Comparison of ENCODE assay signal across 16 cellular contexts in the genomic region with DNA sequence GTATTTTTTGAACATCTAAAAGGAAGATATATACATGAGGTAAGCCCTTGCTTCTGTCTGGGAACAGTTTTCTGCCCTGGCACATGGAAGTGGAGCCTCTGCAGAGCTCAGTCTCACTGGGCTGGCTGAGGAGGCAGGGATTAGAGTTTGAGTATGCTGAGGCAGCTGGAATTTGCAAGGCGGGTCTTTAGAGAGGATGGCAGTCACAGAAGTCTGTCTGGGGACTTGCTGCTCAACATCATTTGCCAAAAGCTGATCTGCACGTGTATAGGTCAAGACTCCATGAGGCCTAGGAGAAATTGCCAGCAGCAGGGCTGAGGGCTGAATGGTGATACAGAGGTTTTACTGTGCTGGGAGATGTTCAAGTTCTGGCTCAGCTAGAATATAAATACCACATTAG.
DNase-seq lines count a peak whose midpoint lies in the region; ATAC-seq and TF ChIP-seq lines count a peak whose summit lies in the region.
"Had no signal": no experiment of that assay in that cellular context is flagged by ENCODE, and none has a peak within 500 bp of the region (broad histone marks: within the 10 kb centered on the region; RNA-seq: fewer than 3 reads in every experiment).

No MANE protein-coding gene starts in this region.

- H3K27me3 Mint-ChIP-seq in GM23338 (ENCODE audit: insufficient read depth, low read depth, poor library complexity): peaks cover 4% of the 10 kb centered on the region
- H3K27me3 Mint-ChIP-seq in WTC11 (ENCODE audit: low read depth): no peaks in the 10 kb centered on the region
- H3K27me3 Mint-ChIP-seq in stimulated activated memory B cell treated with anti-CD40 and anti-IgM and Interleukin-4, amounts not matched to agents 10 μg/mL and 1 μg/mL and 100 μg/mL, for 72 hours: no peaks in the 10 kb centered on the region

- no peaks in the 10 kb centered on the region for H3K9me2 ChIP-seq in GM23338 (ENCODE audit: insufficient read depth)

- H3K4me3 Mint-ChIP-seq in GM23338 (no peak overlapping the region), WTC11 (no peak overlapping the region)
- H3K4me3 Mint-ChIP-seq in stimulated activated memory B cell treated with anti-CD40 and anti-IgM and Interleukin-4, amounts not matched to agents 10 μg/mL and 1 μg/mL and 100 μg/mL, for 72 hours: no peak overlapping the region
- H3K4me3 Mint-ChIP-seq: CD4-positive, alpha-beta T cell; HFFc6 had no signal

- no peaks in the 10 kb centered on the region for H3K36me3 Mint-ChIP-seq in GM23338 (ENCODE audit: low read depth)
- H3K36me3 Mint-ChIP-seq in WTC11: no peaks in the 10 kb centered on the region
- H3K36me3 Mint-ChIP-seq in stimulated activated memory B cell treated with anti-CD40 and anti-IgM and Interleukin-4, amounts not matched to agents 10 μg/mL and 1 μg/mL and 100 μg/mL, for 72 hours: no peaks in the 10 kb centered on the region

- no peaks in the 10 kb centered on the region for H3K79me2 ChIP-seq in GM23338 (replicated peaks; ENCODE audit: insufficient read depth)

- H3K9ac ChIP-seq in mesenchymal stem cell (ENCODE audit: low read length): no peak overlapping the region

- H2BK12ac ChIP-seq in mesenchymal stem cell (ENCODE audit: low read length in 2 of 2): no peak overlapping the region

- no peak overlapping the region for H2AK5ac ChIP-seq in mesenchymal stem cell (ENCODE audit: low read length, severe bottlenecking)

- peak overlapping the region; percentile 8; the same call in 1 of the 2 replicates for H3K27ac Mint-ChIP-seq in GM23338
- peak overlapping the region; percentile 64 for H3K27ac Mint-ChIP-seq in WTC11
- H3K27ac Mint-ChIP-seq in stimulated activated memory B cell treated with anti-CD40 and anti-IgM and Interleukin-4, amounts not matched to agents 10 μg/mL and 1 μg/mL and 100 μg/mL, for 72 hours: no peak overlapping the region
- H3K27ac Mint-ChIP-seq: CD4-positive, alpha-beta T cell; HFFc6 had no signal

- no peaks in the 10 kb centered on the region for H4K20me1 ChIP-seq in GM23338 (replicated peaks; ENCODE audit: insufficient read depth)

- no peak overlapping the region for H3K4ac ChIP-seq in mesenchymal stem cell (ENCODE audit: low read depth in 1 of 2, low read length in 2 of 2)

- no peaks in the 10 kb centered on the region; the same call in 1 of the 2 replicates for H3K4me1 ChIP-seq in GM23338 (ENCODE audit: insufficient read depth)
- no peaks in the 10 kb centered on the region for H3K4me1 ChIP-seq in mesenchymal stem cell (ENCODE audit: control insufficient read depth, insufficient read depth, low read depth, low read length)
- H3K4me1 ChIP-seq: A549 had no signal

- H3K4me2 ChIP-seq in GM23338: no peak overlapping the region
- no peak overlapping the region for H3K4me2 ChIP-seq in mesenchymal stem cell (ENCODE audit: low read length, poor library complexity, severe bottlenecking)
- H3K4me2 ChIP-seq: A549, PC-9 had no signal

- no peak overlapping the region for H3K23ac ChIP-seq in mesenchymal stem cell (ENCODE audit: low read length in 2 of 2)

- H3K27me3 ChIP-seq in GM23338 (ENCODE audit: insufficient read depth) (no peaks in the 10 kb centered on the region), mesenchymal stem cell (ENCODE audit: control insufficient read depth in 1 of 2, insufficient read depth in 1 of 2, low read length in 2 of 2) (no peaks in the 10 kb centered on the region)
- H3K27me3 ChIP-seq: SJCRH30 had no signal

- no peaks in the 10 kb centered on the region for H3K9me3 ChIP-seq in mesenchymal stem cell (ENCODE audit: control insufficient read depth, low read length)
- H3K9me3 ChIP-seq: A549, Caco-2, SJCRH30 had no signal

- peak; percentile 23 for DNase-seq in GM23338 (ENCODE audit: low spot score)
- peak; percentile 20 for DNase-seq in WTC11 (ENCODE audit: low spot score)
- no peak for DNase-seq in mesenchymal stem cell
- DNase-seq: Caco-2; CD4-positive, alpha-beta T cell; HFFc6; NCI-H1105 treated with DMSO at 0.1 percent for 48 hours; NCI-H1694 treated with DMSO at 0.1 percent for 48 hours; PC-9 had no signal

- H3F3A ChIP-seq in GM23338 (replicated peaks; ENCODE audit: low read depth): no peaks in the 10 kb centered on the region

- no peak overlapping the region for H4K8ac ChIP-seq in mesenchymal stem cell (ENCODE audit: low read length)

- H3K36me3 ChIP-seq in GM23338 (ENCODE audit: insufficient read depth) (no peaks in the 10 kb centered on the region), mesenchymal stem cell (ENCODE audit: control insufficient read depth in 1 of 2, insufficient read depth in 2 of 2, low read depth in 1 of 2, low read length in 2 of 2) (no peaks in the 10 kb centered on the region)
- H3K36me3 ChIP-seq: SJCRH30 had no signal

- peak; percentile 74 for ATAC-seq in GM23338
- ATAC-seq in WTC11: peak; percentile 75
- peak; percentile 31 for ATAC-seq in stimulated activated memory B cell treated with anti-CD40 and anti-IgM and Interleukin-4, amounts not matched to agents 10 μg/mL and 1 μg/mL and 100 μg/mL, for 72 hours
- ATAC-seq in GM21515 (IDR thresholded peaks at IDR 0.05; ENCODE audit: unreplicated experiment): no peak
- no peak for ATAC-seq in HG02571 (IDR thresholded peaks at IDR 0.05; ENCODE audit: unreplicated experiment)
- ATAC-seq in GM18868 (IDR thresholded peaks at IDR 0.05; ENCODE audit: unreplicated experiment): no peak
- ATAC-seq: A549, K562 had no signal

- no peak overlapping the region for H2BK5ac ChIP-seq in mesenchymal stem cell (ENCODE audit: low read depth, low read length, poor library complexity, severe bottlenecking)

- POLR2A ChIA-PET in WTC11 (lab: Charles Lee): interaction anchor here (0.5 to 0.7 kb wide), 2 partner anchors 50 to 511 kb away, joined by 4 to 7 read pairs; no protein-coding TSS in a partner anchor

- CTCF ChIA-PET in WTC11 (lab: Charles Lee): interaction anchor here (1.1 to 1.5 kb wide), 2 partner anchors 10 to 52 kb away, joined by 3 to 4 read pairs; no protein-coding TSS in a partner anchor

- H2BK120ac ChIP-seq in mesenchymal stem cell (ENCODE audit: low read depth, low read length): no peak overlapping the region

- H3K79me1 ChIP-seq in mesenchymal stem cell (replicated peaks; ENCODE audit: low read length, poor library complexity, severe bottlenecking): no peaks in the 10 kb centered on the region

- no peak overlapping the region for H3K18ac ChIP-seq in mesenchymal stem cell (ENCODE audit: low read depth in 1 of 2, low read length in 2 of 2)

- no peak overlapping the region for H3K14ac ChIP-seq in mesenchymal stem cell (ENCODE audit: low read length in 2 of 2)

- no peak overlapping the region for H2BK15ac ChIP-seq in mesenchymal stem cell (ENCODE audit: low read depth, poor library complexity, severe bottlenecking)

- H3K9me3 Mint-ChIP-seq in GM23338: no peaks in the 10 kb centered on the region
- H3K9me3 Mint-ChIP-seq in WTC11: no peaks in the 10 kb centered on the region
- H3K9me3 Mint-ChIP-seq in stimulated activated memory B cell treated with anti-CD40 and anti-IgM and Interleukin-4, amounts not matched to agents 10 μg/mL and 1 μg/mL and 100 μg/mL, for 72 hours: no peaks in the 10 kb centered on the region
- H3K9me3 Mint-ChIP-seq: CD4-positive, alpha-beta T cell; HFFc6 had no signal

- TF ChIP-seq CTCF in GM23338 (conservative IDR thresholded peaks at IDR 0.05; ENCODE audit: low read depth in 2 of 2) (no peak), WTC11 (IDR thresholded peaks at IDR 0.05) (no peak)

- peaks cover 26% of the 10 kb centered on the region for H3K4me1 Mint-ChIP-seq in GM23338
- peaks cover 39% of the 10 kb centered on the region for H3K4me1 Mint-ChIP-seq in WTC11
- no peaks in the 10 kb centered on the region for H3K4me1 Mint-ChIP-seq in stimulated activated memory B cell treated with anti-CD40 and anti-IgM and Interleukin-4, amounts not matched to agents 10 μg/mL and 1 μg/mL and 100 μg/mL, for 72 hours

- H2AFZ ChIP-seq in GM23338 (no peak overlapping the region), mesenchymal stem cell (ENCODE audit: low read depth, low read length) (no peak overlapping the region)
- H2AFZ ChIP-seq: PC-9 had no signal

- H3K4me3 ChIP-seq in GM23338 (no peak overlapping the region), mesenchymal stem cell (ENCODE audit: insufficient read depth in 1 of 2, low read depth in 1 of 2, low read length in 2 of 2) (no peak overlapping the region)
- H3K4me3 ChIP-seq: A549, K562, PC-9, SJCRH30 had no signal

- H3K27ac ChIP-seq in GM23338 (ENCODE audit: low read depth) (no peak overlapping the region; the same call in 1 of the 2 replicates), mesenchymal stem cell (ENCODE audit: low read length, poor library complexity, severe bottlenecking) (no peak overlapping the region)
- H3K27ac ChIP-seq: A549, PC-9, SJCRH30 had no signal

- H4K91ac ChIP-seq in mesenchymal stem cell (ENCODE audit: low read length): peak overlapping the region; percentile 27

- 80% methylated on average over 2 of the region's 2 CpGs for WGBS in mesenchymal stem cell

TF ChIP-seq in GM23338, 12 proteins besides CTCF, POLR2A, EP300 and RAD21 (continues in another document):
- TF ChIP-seq ZNF331 (CRISPR knock-in tag; IDR thresholded peaks at IDR 0.05; ENCODE audit: low read depth) (no peak), ZNF114 (CRISPR knock-in tag; IDR thresholded peaks at IDR 0.05) (no peak), JUNB (IDR thresholded peaks at IDR 0.05; ENCODE audit: unreplicated experiment) (no peak)
- TF ChIP-seq, protein P1, sequence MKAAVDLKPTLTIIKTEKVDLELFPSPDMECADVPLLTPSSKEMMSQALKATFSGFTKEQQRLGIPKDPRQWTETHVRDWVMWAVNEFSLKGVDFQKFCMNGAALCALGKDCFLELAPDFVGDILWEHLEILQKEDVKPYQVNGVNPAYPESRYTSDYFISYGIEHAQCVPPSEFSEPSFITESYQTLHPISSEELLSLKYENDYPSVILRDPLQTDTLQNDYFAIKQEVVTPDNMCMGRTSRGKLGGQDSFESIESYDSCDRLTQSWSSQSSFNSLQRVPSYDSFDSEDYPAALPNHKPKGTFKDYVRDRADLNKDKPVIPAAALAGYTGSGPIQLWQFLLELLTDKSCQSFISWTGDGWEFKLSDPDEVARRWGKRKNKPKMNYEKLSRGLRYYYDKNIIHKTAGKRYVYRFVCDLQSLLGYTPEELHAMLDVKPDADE (IDR thresholded peaks at IDR 0.05): no peak

TF ChIP-seq in WTC11, 78 proteins besides CTCF, POLR2A, EP300 and RAD21 (continues in another document):
- TF ChIP-seq, protein P2, sequence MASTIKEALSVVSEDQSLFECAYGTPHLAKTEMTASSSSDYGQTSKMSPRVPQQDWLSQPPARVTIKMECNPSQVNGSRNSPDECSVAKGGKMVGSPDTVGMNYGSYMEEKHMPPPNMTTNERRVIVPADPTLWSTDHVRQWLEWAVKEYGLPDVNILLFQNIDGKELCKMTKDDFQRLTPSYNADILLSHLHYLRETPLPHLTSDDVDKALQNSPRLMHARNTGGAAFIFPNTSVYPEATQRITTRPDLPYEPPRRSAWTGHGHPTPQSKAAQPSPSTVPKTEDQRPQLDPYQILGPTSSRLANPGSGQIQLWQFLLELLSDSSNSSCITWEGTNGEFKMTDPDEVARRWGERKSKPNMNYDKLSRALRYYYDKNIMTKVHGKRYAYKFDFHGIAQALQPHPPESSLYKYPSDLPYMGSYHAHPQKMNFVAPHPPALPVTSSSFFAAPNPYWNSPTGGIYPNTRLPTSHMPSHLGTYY (CRISPR knock-in tag; IDR thresholded peaks at IDR 0.05): no peak
- no peak for TF ChIP-seq NR1H2 (CRISPR knock-in tag; IDR thresholded peaks at IDR 0.05)
- TF ChIP-seq FOXK1 (CRISPR knock-in tag; IDR thresholded peaks at IDR 0.05): no peak
- no peak for TF ChIP-seq NFYB (CRISPR knock-in tag; conservative IDR thresholded peaks at IDR 0.05; ENCODE audit: low read depth)

Comparison
In these comparisons a context has a peak if more than half of its experiments do, and no peak if none do; other contexts are left out.
1. ATAC-seq: peak in GM23338 (single experiment), WTC11 (single experiment) and stimulated activated memory B cell treated with anti-CD40 and anti-IgM and Interleukin-4, amounts not matched to agents 10 μg/mL and 1 μg/mL and 100 μg/mL, for 72 hours (single experiment); none in GM21515 (single experiment), HG02571 (single experiment) and GM18868 (single experiment).